Comparison of ENCODE assay signal across 8 cellular contexts in genomic region chr1:113928950-113929749, GRCh38. TPM values are rescaled to one million over a fixed set of nuclear protein-coding genes. Genes with fewer than 3 reads are reported as not detected.
DNase-seq lines count a peak whose midpoint lies in the region; ATAC-seq and TF ChIP-seq lines count a peak whose summit lies in the region.

Gene HIPK1 (plus strand): TSS chr1:113929324.

- TF ChIP-seq POLR2A in spleen (IDR thresholded peaks at IDR 0.05) = peak in 2 of 3 donors; percentile 39 to 72

- H3K27me3 Mint-ChIP-seq in activated B cell treated with CpG ODN at 0.5 μM for 24 hours = no peaks in the 10 kb centered on the region
- H3K27me3 Mint-ChIP-seq in immature natural killer cell (ENCODE audit: low read depth in 3 of 3) = peaks cover 24 to 36% (median 33%) of the 10 kb centered on the region in 3 donors

- no peaks in the 10 kb centered on the region for H3K9me3 ChIP-seq in spleen

- CTCF ChIA-PET in activated B cell treated with CpG ODN at 0.5 μM for 24 hours (lab: Charles Lee) = interaction anchor here (1.0 to 5.5 kb wide), 6 partner anchors 17 to 94 kb away, joined by 3 to 43 read pairs (median 6); partner anchors contain the start of genes AP4B1 and DCLRE1B

- peak; percentile 91 for DNase-seq in AG08395 (ENCODE audit: low spot score)
- DNase-seq in NCI-H2227 treated with DMSO at 0.1 percent for 48 hours (lab: John Stamatoyannopoulos, UW) = peak; percentile 93
- DNase-seq in activated B cell treated with CpG ODN at 0.5 μM for 24 hours = peak; percentile 93
- DNase-seq in cardiac fibroblast (ENCODE audit: low read depth in 2 of 2) = peak; percentile 85 to 91
- DNase-seq in immature natural killer cell = peak; percentile 92
- peak; percentile 99 for DNase-seq in spleen

- H3K4me3 ChIP-seq in cardiac fibroblast (replicated peaks in 1 of 2; ENCODE audit: low read depth in 2 of 2, low read length in 2 of 2) = peak within 1 kb of the TSS; percentile 88 to 89
- H3K4me3 ChIP-seq in spleen = peak within 1 kb of the TSS; percentile 85 to 96 (median 90)

- H3K36me3 ChIP-seq in spleen = no peaks in the 10 kb centered on the region

- ATAC-seq in GM18909 (IDR thresholded peaks at IDR 0.05; ENCODE audit: poor library complexity, unreplicated experiment) = peak; percentile 71
- peak; percentile 55 for ATAC-seq in HG03159 (IDR thresholded peaks at IDR 0.05; ENCODE audit: unreplicated experiment)
- peak; percentile 73 for ATAC-seq in activated B cell treated with CpG ODN at 0.5 μM for 24 hours (ENCODE audit: low read depth)

- H3K4me1 ChIP-seq in spleen = peaks cover 26 to 57% (median 52%) of the 10 kb centered on the region in 6 donors

- H3K4me3 Mint-ChIP-seq in activated B cell treated with CpG ODN at 0.5 μM for 24 hours (peak within 1 kb of the TSS; percentile 99), immature natural killer cell (peak within 1 kb of the TSS; percentile 93 to 99 (median 97))

- TF ChIP-seq CTCF in activated B cell treated with CpG ODN at 0.5 μM for 24 hours (IDR thresholded peaks at IDR 0.05) (no peak), cardiac fibroblast (IDR thresholded peaks at IDR 0.05; ENCODE audit: low read depth, low read length) (no peak), spleen (IDR thresholded peaks at IDR 0.05 in 8 of 11, conservative IDR thresholded peaks at IDR 0.05 in 3 of 11) (peak in 4 of 11 experiments; percentile 4 to 30 (median 24))

- H3K9me3 Mint-ChIP-seq in activated B cell treated with CpG ODN at 0.5 μM for 24 hours (no peaks in the 10 kb centered on the region), immature natural killer cell (no peaks in the 10 kb centered on the region)

- H3K27ac Mint-ChIP-seq in activated B cell treated with CpG ODN at 0.5 μM for 24 hours (peak within 1 kb of the TSS; percentile 99), immature natural killer cell (peak within 1 kb of the TSS; percentile 97 to 100 (median 100))

- POLR2A ChIA-PET in activated B cell treated with CpG ODN at 0.5 μM for 24 hours (lab: Charles Lee) = interaction anchor here (0.7 to 4.5 kb wide), 18 partner anchors 10 to 856 kb away, joined by 3 to 127 read pairs (median 4); partner anchors contain the start of genes AP4B1, DCLRE1B, LRIG2 and PHTF1

- H3K4me1 Mint-ChIP-seq in activated B cell treated with CpG ODN at 0.5 μM for 24 hours = peaks cover 50% of the 10 kb centered on the region
- peaks cover 57 to 58% of the 10 kb centered on the region in 2 donors for H3K4me1 Mint-ChIP-seq in immature natural killer cell

- H3K27me3 ChIP-seq in spleen (replicated peaks in 1 of 7) = no peaks in the 10 kb centered on the region

- WGBS in spleen, 5 donors = 0 to 1% (median 0%) methylated on average over 17 to 60 of the region's 60 CpGs

- H3K27ac ChIP-seq in spleen = peak within 1 kb of the TSS; percentile 95 to 99 (median 98)

- H3K36me3 Mint-ChIP-seq in activated B cell treated with CpG ODN at 0.5 μM for 24 hours (ENCODE audit: low read depth) (peaks cover 20% of the 10 kb centered on the region), immature natural killer cell (peaks cover 3 to 14% (median 5%) of the 10 kb centered on the region in 3 donors)

- intact Hi-C loops in activated B cell treated with CpG ODN at 0.5 μM for 24 hours (cut with micrococcal nuclease) (loop anchor here (1.0 to 10.0 kb wide), 11 partner anchors 20 to 1214 kb away; partner anchors contain the start of genes CSDE1, DCLRE1B, LRIG2 and NRAS), spleen (cut with DNase I; ENCODE audit: low total_unique reads) (no loop called here)

RNA-seq across cellular contexts. Expression of gene HIPK1, which starts in this region (rescaled TPM):
- total RNA-seq in activated B cell treated with CpG ODN at 0.5 μM for 24 hours (38.0 and 39.0 TPM in 2 replicates), spleen (10 to 100 TPM; 62.5 to 92.3 (median 76.5) TPM)
- polyA plus RNA-seq in immature natural killer cell (10 to 100 TPM in 2 of 3 donors, 1 to 10 TPM in 1; 4.3 to 27.5 (median 12.7) TPM), spleen (10 to 100 TPM in 1 of 3 donors, 1 to 10 TPM in 2; 7.1 to 10.4 (median 7.2) TPM)

Comparison
In these comparisons a context has a peak if more than half of its experiments do, and no peak if none do; other contexts are left out.
1. Peak in every context shown above with its lines: DNase-seq, ATAC-seq, H3K4me3 ChIP-seq and H3K27ac ChIP-seq.